In genomic region chr19:42563352-42564210, GRCh38 we compare ENCODE assay signal across 8 cellular contexts. TPM values are rescaled to one million over a fixed set of nuclear protein-coding genes. Genes with fewer than 3 reads are reported as not detected.
DNase-seq lines count a peak whose midpoint lies in the region; ATAC-seq and TF ChIP-seq lines count a peak whose summit lies in the region.

No MANE protein-coding gene starts in this region.

- H3K27ac ChIP-seq in DND-41 (ENCODE audit: low read length) (no peak overlapping the region), H9 (ENCODE audit: insufficient read length, low read depth, low read length) (no peak overlapping the region)
- no peak overlapping the region for H3K27ac ChIP-seq in CD8-positive, alpha-beta memory T cell (ENCODE audit: low read depth, low read length)

- H3K4me2 ChIP-seq in DND-41 (ENCODE audit: insufficient read depth, low read length): no peak overlapping the region
- H3K4me2 ChIP-seq in H9 (ENCODE audit: insufficient read depth, insufficient read length, low read length): no peak overlapping the region

- H3K36me3 ChIP-seq in DND-41 (ENCODE audit: insufficient read depth, low read length): no peaks in the 10 kb centered on the region
- no peaks in the 10 kb centered on the region for H3K36me3 ChIP-seq in CD8-positive, alpha-beta memory T cell (ENCODE audit: insufficient read depth, low read length)

- peaks cover 10 to 13% of the 10 kb centered on the region in 2 experiments for H3K4me1 Mint-ChIP-seq in H9
- peaks cover 25% of the 10 kb centered on the region for H3K4me1 Mint-ChIP-seq in stimulated activated memory B cell treated with anti-CD40 and anti-IgM and Interleukin-4, amounts not matched to agents 10 μg/mL and 1 μg/mL and 100 μg/mL, for 72 hours
- peaks cover 0 to 11% (median 1%) of the 10 kb centered on the region in 3 donors for H3K4me1 Mint-ChIP-seq in CD8-positive, alpha-beta memory T cell

- H3K18ac ChIP-seq in H9 (ENCODE audit: insufficient read length, low read depth, low read length): no peak overlapping the region

- WGBS in H9 (ENCODE audit: extremely low coverage, insufficient read length, low lambda C conversion rate): no CpG with 5 or more reads among the region's 7 CpGs

- H3K36me3 Mint-ChIP-seq in H9 (ENCODE audit: insufficient read depth in 1 of 3, low read depth in 3 of 3): no peaks in the 10 kb centered on the region; a peak in 1 of 7 replicates
- no peaks in the 10 kb centered on the region for H3K36me3 Mint-ChIP-seq in stimulated activated memory B cell treated with anti-CD40 and anti-IgM and Interleukin-4, amounts not matched to agents 10 μg/mL and 1 μg/mL and 100 μg/mL, for 72 hours
- no peaks in the 10 kb centered on the region for H3K36me3 Mint-ChIP-seq in CD8-positive, alpha-beta memory T cell

- no peak overlapping the region for H2BK15ac ChIP-seq in H9 (ENCODE audit: low read depth, low read length)

- DNase-seq in DND-41: peak; percentile 24
- DNase-seq in H9: peak; percentile 61
- DNase-seq in NCI-H748 (lab: John Stamatoyannopoulos, UW; ENCODE audit: unreplicated experiment): peak; percentile 69
- DNase-seq in astrocyte of the spinal cord (ENCODE audit: low read depth, low spot score): peak; percentile 29
- peak; percentile 82 for DNase-seq in iPS-NIHi11 (ENCODE audit: low spot score)
- no peak for DNase-seq in CD8-positive, alpha-beta memory T cell

- H2AFZ ChIP-seq in DND-41 (ENCODE audit: low read depth, low read length) (no peak overlapping the region), H9 (ENCODE audit: low read length) (no peak overlapping the region)

- no peak overlapping the region for H4K91ac ChIP-seq in H9 (ENCODE audit: insufficient read length, low read depth, low read length)

- POLR2A ChIA-PET in CD8-positive, alpha-beta memory T cell (lab: Charles Lee): no interaction called here

- no peak overlapping the region for H4K5ac ChIP-seq in H9 (ENCODE audit: insufficient read length, low read depth, low read length)

- H2BK120ac ChIP-seq in H9 (ENCODE audit: low read depth, low read length, poor library complexity, severe bottlenecking): no peak overlapping the region

- CTCF ChIA-PET in CD8-positive, alpha-beta memory T cell (lab: Charles Lee): interaction anchor here (0.8 to 1.7 kb wide), 3 partner anchors 29 to 113 kb away, joined by 3 read pairs; no protein-coding TSS in a partner anchor

- H3K4me1 ChIP-seq in DND-41 (ENCODE audit: insufficient read depth, low read length): no peaks in the 10 kb centered on the region
- H3K4me1 ChIP-seq in H9 (ENCODE audit: insufficient read depth, low read length): peaks cover under 1% of the 10 kb centered on the region; the same call in 1 of the 2 replicates
- no peaks in the 10 kb centered on the region for H3K4me1 ChIP-seq in CD8-positive, alpha-beta memory T cell (ENCODE audit: insufficient read depth, low read length)

- H3K27me3 Mint-ChIP-seq in H9 (ENCODE audit: low read depth): peaks cover 38% of the 10 kb centered on the region
- H3K27me3 Mint-ChIP-seq in stimulated activated memory B cell treated with anti-CD40 and anti-IgM and Interleukin-4, amounts not matched to agents 10 μg/mL and 1 μg/mL and 100 μg/mL, for 72 hours: peaks cover 33% of the 10 kb centered on the region
- peaks cover 13 to 40% of the 10 kb centered on the region in 2 donors for H3K27me3 Mint-ChIP-seq in CD8-positive, alpha-beta memory T cell

- H3K27me3 ChIP-seq in DND-41 (ENCODE audit: insufficient read depth, low read length, poor library complexity) (no peaks in the 10 kb centered on the region), H9 (ENCODE audit: insufficient read depth, low read length) (no peaks in the 10 kb centered on the region)
- H3K27me3 ChIP-seq in CD8-positive, alpha-beta memory T cell (ENCODE audit: insufficient read depth, low read length, poor library complexity, severe bottlenecking): no peaks in the 10 kb centered on the region

- no peaks in the 10 kb centered on the region for H3K79me1 ChIP-seq in H9 (ENCODE audit: insufficient read depth, low read depth, low read length, poor library complexity, severe bottlenecking)

- H3K14ac ChIP-seq in H9 (ENCODE audit: insufficient read depth, low read length): no peak overlapping the region

- no peak overlapping the region for H2BK20ac ChIP-seq in H9 (ENCODE audit: low read depth, low read length, poor library complexity, severe bottlenecking)

- H2BK5ac ChIP-seq in H9 (ENCODE audit: insufficient read length, low read length): no peak overlapping the region

- H4K8ac ChIP-seq in H9 (replicated peaks; ENCODE audit: insufficient read length, low read depth, low read length): no peak overlapping the region

- H3K4me3 ChIP-seq in DND-41 (ENCODE audit: low read depth in 1 of 2, low read length in 2 of 2): no peak overlapping the region
- no peak overlapping the region for H3K4me3 ChIP-seq in astrocyte of the spinal cord (ENCODE audit: low read depth, low read length)
- H3K4me3 ChIP-seq in CD8-positive, alpha-beta memory T cell (ENCODE audit: low read length): no peak overlapping the region

- H3K56ac ChIP-seq in H9 (ENCODE audit: insufficient read length, low read depth, low read length): no peak overlapping the region

- H3K79me2 ChIP-seq in DND-41 (ENCODE audit: insufficient read depth, low read length) (no peaks in the 10 kb centered on the region), H9 (ENCODE audit: insufficient read depth, low read length) (no peaks in the 10 kb centered on the region)

- H3K27ac Mint-ChIP-seq in H9: no peak overlapping the region
- no peak overlapping the region for H3K27ac Mint-ChIP-seq in stimulated activated memory B cell treated with anti-CD40 and anti-IgM and Interleukin-4, amounts not matched to agents 10 μg/mL and 1 μg/mL and 100 μg/mL, for 72 hours
- peak overlapping the region in 1 of 8 donors; percentile 25 for H3K27ac Mint-ChIP-seq in CD8-positive, alpha-beta memory T cell

- no peaks in the 10 kb centered on the region for H3K9me3 Mint-ChIP-seq in H9
- no peaks in the 10 kb centered on the region for H3K9me3 Mint-ChIP-seq in stimulated activated memory B cell treated with anti-CD40 and anti-IgM and Interleukin-4, amounts not matched to agents 10 μg/mL and 1 μg/mL and 100 μg/mL, for 72 hours
- no peaks in the 10 kb centered on the region for H3K9me3 Mint-ChIP-seq in CD8-positive, alpha-beta memory T cell

- H3K4ac ChIP-seq in H9 (ENCODE audit: low read depth, low read length): no peak overlapping the region

- in situ Hi-C loops in astrocyte of the spinal cord (cut with HindIII; ENCODE audit: low sequenced_read_pairs): no loop called here

- TF ChIP-seq CTCF in DND-41 (IDR thresholded peaks at IDR 0.05; ENCODE audit: borderline replicate concordance, extremely low read depth, low read length, poor library complexity, severe bottlenecking): peak; percentile 67
- peak; percentile 75 for TF ChIP-seq CTCF in H9 (conservative IDR thresholded peaks at IDR 0.05)
- peak; percentile 73 for TF ChIP-seq CTCF in astrocyte of the spinal cord (IDR thresholded peaks at IDR 0.05; ENCODE audit: low read depth, low read length)

- no peak overlapping the region for H2BK12ac ChIP-seq in H9 (ENCODE audit: insufficient read length, low read depth, low read length)

- ATAC-seq in DND-41 (ENCODE audit: insufficient read depth, low read depth) (peak; percentile 74), GM18868 (IDR thresholded peaks at IDR 0.05; ENCODE audit: unreplicated experiment) (no peak)
- peak; percentile 69 for ATAC-seq in stimulated activated memory B cell treated with anti-CD40 and anti-IgM and Interleukin-4, amounts not matched to agents 10 μg/mL and 1 μg/mL and 100 μg/mL, for 72 hours

- no peak overlapping the region for H3T11ph ChIP-seq in H9 (ENCODE audit: low read length)

- no peak overlapping the region for H2AK5ac ChIP-seq in H9 (ENCODE audit: insufficient read length, low read length)

- H4K20me1 ChIP-seq in DND-41 (ENCODE audit: insufficient read depth, low read length) (peaks cover 2% of the 10 kb centered on the region; the same call in 1 of the 2 replicates), H9 (ENCODE audit: control insufficient read depth, insufficient read depth, insufficient read length) (no peaks in the 10 kb centered on the region)

- H3K4me3 Mint-ChIP-seq in H9: no peak overlapping the region; a peak in 1 of 5 replicates
- no peak overlapping the region for H3K4me3 Mint-ChIP-seq in stimulated activated memory B cell treated with anti-CD40 and anti-IgM and Interleukin-4, amounts not matched to agents 10 μg/mL and 1 μg/mL and 100 μg/mL, for 72 hours
- no peak overlapping the region for H3K4me3 Mint-ChIP-seq in CD8-positive, alpha-beta memory T cell

- H3K9ac ChIP-seq in DND-41 (ENCODE audit: low read depth, low read length) (no peak overlapping the region), H9 (ENCODE audit: extremely low read depth, insufficient read length, low read length) (no peak overlapping the region)

- H3K23me2 ChIP-seq in H9 (ENCODE audit: insufficient read length, low read depth, low read length, poor library complexity, severe bottlenecking): no peaks in the 10 kb centered on the region

- H3K23ac ChIP-seq in H9 (ENCODE audit: insufficient read length, low read depth, low read length): no peak overlapping the region

- H3K9me3 ChIP-seq in DND-41 (ENCODE audit: insufficient read depth, low read length, severe bottlenecking) (no peaks in the 10 kb centered on the region), H9 (ENCODE audit: control insufficient read depth, low read depth, low read length) (no peaks in the 10 kb centered on the region)
- H3K9me3 ChIP-seq in CD8-positive, alpha-beta memory T cell (ENCODE audit: low read length): no peaks in the 10 kb centered on the region

RNA-seq across cellular contexts. Expression of gene CEACAM8, which starts 31.1 kb away (rescaled TPM):
- not detected in 2 replicates for total RNA-seq in H9 (2021)
- total RNA-seq in CD8-positive, alpha-beta memory T cell: not detected
- not detected for polyA plus RNA-seq in CD8-positive, alpha-beta memory T cell

RNA-seq across cellular contexts. Expression of gene CEACAM1, which starts 35.3 kb away (rescaled TPM):
- 0.94 and 1.5 TPM in 2 replicates for total RNA-seq in H9 (2021)
- total RNA-seq in CD8-positive, alpha-beta memory T cell: under 1 TPM; 0.46 to 0.78 TPM
- 0.15 TPM for polyA plus RNA-seq in CD8-positive, alpha-beta memory T cell

Comparison
In these comparisons a context has a peak if more than half of its experiments do, and no peak if none do; other contexts are left out.
1. DNase-seq: peak in DND-41 (single experiment), H9 (single experiment), NCI-H748 (single experiment), astrocyte of the spinal cord (single experiment) and iPS-NIHi11 (single experiment); none in CD8-positive, alpha-beta memory T cell (0 of 5).
2. Peak in every context shown above with its lines, with median percentiles within 50 percentile points of each other: CTCF ChIP-seq.